8 cellular contexts compared by ENCODE assay signal in genomic region chr1:237864338-237865244, GRCh38. TPM values are rescaled to one million over a fixed set of nuclear protein-coding genes. Genes with fewer than 3 reads are reported as not detected.
A peak's percentile ranks its signal among the peaks of the same experiment; 100 is the strongest.
DNase-seq lines count a peak whose midpoint lies in the region; ATAC-seq and TF ChIP-seq lines count a peak whose summit lies in the region.

No MANE protein-coding gene starts in this region.

- no peaks in the 10 kb centered on the region for H3K27me3 ChIP-seq in DOHH2 (ENCODE audit: control insufficient read depth, low read length)

- H4K20me1 ChIP-seq in DOHH2 (ENCODE audit: control insufficient read depth, insufficient read depth, low read depth, low read length): no peaks in the 10 kb centered on the region

- no peak overlapping the region for H3K4me2 ChIP-seq in DOHH2 (ENCODE audit: low read length)

- peak; percentile 96 for TF ChIP-seq RAD21 in Ishikawa (IDR thresholded peaks at IDR 0.05; ENCODE audit: low read depth)

- no peaks in the 10 kb centered on the region for H3K79me2 ChIP-seq in DOHH2 (ENCODE audit: control insufficient read depth, low read length)

- no peak overlapping the region for H3K4me3 ChIP-seq in DOHH2 (ENCODE audit: low read length)

- no peaks in the 10 kb centered on the region for H3K9me2 ChIP-seq in DOHH2 (replicated peaks; ENCODE audit: control insufficient read depth, low read length)

- H3K4me1 ChIP-seq in DOHH2 (ENCODE audit: control insufficient read depth, low read length): no peaks in the 10 kb centered on the region

- H3K9me3 ChIP-seq in DOHH2 (ENCODE audit: control insufficient read depth, insufficient read depth, low read length): no peaks in the 10 kb centered on the region

- TF ChIP-seq EP300 in Ishikawa (IDR thresholded peaks at IDR 0.05; ENCODE audit: borderline replicate concordance): no peak; the same call in 1 of the 2 replicates

- H3F3A ChIP-seq in DOHH2 (ENCODE audit: control insufficient read depth, insufficient read depth): no peaks in the 10 kb centered on the region

- peak; percentile 66 for TF ChIP-seq CTCF in DOHH2 (IDR thresholded peaks at IDR 0.05; ENCODE audit: low read depth, low read length, poor library complexity, severe bottlenecking)

- intact Hi-C loops in Right ventricle myocardium inferior (cut with DNase I): no loop called here
- intact Hi-C loops in posterior cingulate gyrus (cut with DNase I): loop anchor here (5.0 to 10.0 kb wide), 2 partner anchors 330 to 1088 kb away; no protein-coding TSS in a partner anchor

- no peaks in the 10 kb centered on the region for H3K36me3 ChIP-seq in DOHH2 (ENCODE audit: control insufficient read depth, low read length)

- H3K27ac ChIP-seq in DOHH2 (ENCODE audit: low read depth, low read length): no peak overlapping the region

- peak; percentile 72 for DNase-seq in UCSD-AML1 (lab: John Stamatoyannopoulos, UW; ENCODE audit: unreplicated experiment)
- peak; percentile 87 for DNase-seq in Right ventricle myocardium inferior (ENCODE audit: missing footprints)
- DNase-seq in posterior cingulate gyrus: peak; percentile 55 to 94 (median 72)
- no peak for DNase-seq in activated gamma-delta T cell (lab: John Stamatoyannopoulos, UW)

- ATAC-seq in GM19452 (IDR thresholded peaks at IDR 0.05; ENCODE audit: unreplicated experiment): peak; percentile 48
- peak; percentile 84 for ATAC-seq in Right ventricle myocardium inferior
- no peak for ATAC-seq in GM19455 (IDR thresholded peaks at IDR 0.05; ENCODE audit: unreplicated experiment)

TF ChIP-seq in Ishikawa, 13 proteins besides CTCF, POLR2A, EP300 and RAD21:
- TF ChIP-seq NFIC (IDR thresholded peaks at IDR 0.05) (peak; percentile 94), CREB1 (IDR thresholded peaks at IDR 0.05; ENCODE audit: low read depth) (no peak), YY1 (IDR thresholded peaks at IDR 0.05; ENCODE audit: low read depth) (no peak), CEBPB (IDR thresholded peaks at IDR 0.05) (no peak), REST (IDR thresholded peaks at IDR 0.05; ENCODE audit: low read depth) (no peak), TCF12 (IDR thresholded peaks at IDR 0.05; ENCODE audit: low read depth) (no peak), TAF1 (IDR thresholded peaks at IDR 0.05; ENCODE audit: low read depth) (no peak), TEAD4 (IDR thresholded peaks at IDR 0.05) (no peak), USF1 (IDR thresholded peaks at IDR 0.05) (peak; percentile 84), MAX (IDR thresholded peaks at IDR 0.05) (peak; percentile 99), EGR1 (IDR thresholded peaks at IDR 0.05) (no peak), FOXM1 (IDR thresholded peaks at IDR 0.05; ENCODE audit: borderline replicate concordance, low read depth) (no peak), ZBTB7A (IDR thresholded peaks at IDR 0.05; ENCODE audit: low read depth) (no peak)
TF ChIP-seq in Ishikawa: peak in this region for 3.

RNA-seq across cellular contexts. Expression of gene ZP4, which starts 26.1 kb away (rescaled TPM):
- total RNA-seq in Right ventricle myocardium inferior: not detected
